Comparison of ENCODE assay signal across 1 cellular context in genomic region chr6:109252261-109253041, GRCh38.
TF ChIP-seq lines count a peak whose summit lies in the region.

No MANE protein-coding gene starts in this region.

TF ChIP-seq in HepG2, 621 proteins besides CTCF, POLR2A, EP300 and RAD21 (continued from another document):
- TF ChIP-seq ZBED4 (CRISPR knock-in tag; IDR thresholded peaks at IDR 0.05; ENCODE audit: borderline replicate concordance): 0 out of 2 replicates have a peak, but pooled peaks have one; percentile 41
- no peak for TF ChIP-seq RCOR2 (CRISPR knock-in tag; IDR thresholded peaks at IDR 0.05)
- TF ChIP-seq ISX (CRISPR knock-in tag; conservative IDR thresholded peaks at IDR 0.05): no peak
- TF ChIP-seq GATAD2A (CRISPR knock-in tag; IDR thresholded peaks at IDR 0.05): 0 out of 2 replicates have a peak, but pooled peaks have one; percentile 22
- no peak for TF ChIP-seq IRF2 (CRISPR knock-in tag; IDR thresholded peaks at IDR 0.05)
- TF ChIP-seq ZSCAN22 (CRISPR knock-in tag; IDR thresholded peaks at IDR 0.05): no peak
- TF ChIP-seq ZNF335 (CRISPR knock-in tag; IDR thresholded peaks at IDR 0.05): no peak
- TF ChIP-seq MED13 (CRISPR knock-in tag; IDR thresholded peaks at IDR 0.05): no peak
- TF ChIP-seq ARID5B (CRISPR knock-in tag; IDR thresholded peaks at IDR 0.05): peak; percentile 46; the same call in 1 of the 2 replicates
- peak; percentile 21; the same call in 1 of the 2 replicates for TF ChIP-seq SAP130 (CRISPR knock-in tag; IDR thresholded peaks at IDR 0.05; ENCODE audit: low read depth)
- TF ChIP-seq ZNF619 (CRISPR knock-in tag; IDR thresholded peaks at IDR 0.05): no peak
- no peak for TF ChIP-seq ZNF724P (CRISPR knock-in tag; IDR thresholded peaks at IDR 0.05; ENCODE audit: borderline replicate concordance)
- TF ChIP-seq ZNF564 (CRISPR knock-in tag; IDR thresholded peaks at IDR 0.05): no peak
- TF ChIP-seq ZBTB38 (CRISPR knock-in tag; IDR thresholded peaks at IDR 0.05): no peak
- TF ChIP-seq MYC (CRISPR knock-in tag; IDR thresholded peaks at IDR 0.05; ENCODE audit: borderline replicate concordance): no peak
- TF ChIP-seq KLF9 (CRISPR knock-in tag; IDR thresholded peaks at IDR 0.05; ENCODE audit: low read depth): no peak
- TF ChIP-seq FOXA3 (CRISPR knock-in tag; IDR thresholded peaks at IDR 0.05): 0 out of 2 replicates have a peak, but pooled peaks have one; percentile 5
- TF ChIP-seq HOXA5 (CRISPR knock-in tag; IDR thresholded peaks at IDR 0.05): no peak
- no peak for TF ChIP-seq ZNF253 (CRISPR knock-in tag; IDR thresholded peaks at IDR 0.05; ENCODE audit: borderline replicate concordance)
- no peak for TF ChIP-seq FLYWCH1 (CRISPR knock-in tag; IDR thresholded peaks at IDR 0.05)
- TF ChIP-seq SIN3B (IDR thresholded peaks at IDR 0.05; ENCODE audit: low read length): no peak
- TF ChIP-seq ZGPAT (CRISPR knock-in tag; IDR thresholded peaks at IDR 0.05): no peak
- TF ChIP-seq ETS1 (CRISPR knock-in tag; IDR thresholded peaks at IDR 0.05): no peak
- TF ChIP-seq ZKSCAN5 (CRISPR knock-in tag; IDR thresholded peaks at IDR 0.05): no peak
- no peak for TF ChIP-seq SP140L (CRISPR knock-in tag; IDR thresholded peaks at IDR 0.05; ENCODE audit: borderline replicate concordance)
- no peak for TF ChIP-seq ZNF609 (CRISPR knock-in tag; IDR thresholded peaks at IDR 0.05; ENCODE audit: borderline replicate concordance)
- no peak for TF ChIP-seq HNF4G (IDR thresholded peaks at IDR 0.05; ENCODE audit: borderline replicate concordance, low read depth, low read length)
- TF ChIP-seq HNF4G (CRISPR knock-in tag; IDR thresholded peaks at IDR 0.05; ENCODE audit: borderline replicate concordance, low read depth): no peak
- no peak for TF ChIP-seq ZNF792 (CRISPR knock-in tag; IDR thresholded peaks at IDR 0.05)
- TF ChIP-seq RBM39 (IDR thresholded peaks at IDR 0.05; ENCODE audit: low read depth, low read length, poor library complexity, severe bottlenecking): no peak
- no peak for TF ChIP-seq ZBTB20 (CRISPR knock-in tag; IDR thresholded peaks at IDR 0.05; ENCODE audit: borderline replicate concordance, low read depth)
- no peak for TF ChIP-seq NR2F2 (IDR thresholded peaks at IDR 0.05; ENCODE audit: borderline replicate concordance, low read depth)
- no peak for TF ChIP-seq BCLAF1 (IDR thresholded peaks at IDR 0.05)
- TF ChIP-seq ZBTB21 (CRISPR knock-in tag; IDR thresholded peaks at IDR 0.05): no peak
- no peak for TF ChIP-seq RFXANK (CRISPR knock-in tag; IDR thresholded peaks at IDR 0.05)
- TF ChIP-seq CEBPB (IDR thresholded peaks at IDR 0.05; ENCODE audit: borderline replicate concordance, low read depth, low read length): 0 out of 2 replicates have a peak, but pooled peaks have one; percentile 2
